ENCODE assay signal across 8 cellular contexts in the genomic region with DNA sequence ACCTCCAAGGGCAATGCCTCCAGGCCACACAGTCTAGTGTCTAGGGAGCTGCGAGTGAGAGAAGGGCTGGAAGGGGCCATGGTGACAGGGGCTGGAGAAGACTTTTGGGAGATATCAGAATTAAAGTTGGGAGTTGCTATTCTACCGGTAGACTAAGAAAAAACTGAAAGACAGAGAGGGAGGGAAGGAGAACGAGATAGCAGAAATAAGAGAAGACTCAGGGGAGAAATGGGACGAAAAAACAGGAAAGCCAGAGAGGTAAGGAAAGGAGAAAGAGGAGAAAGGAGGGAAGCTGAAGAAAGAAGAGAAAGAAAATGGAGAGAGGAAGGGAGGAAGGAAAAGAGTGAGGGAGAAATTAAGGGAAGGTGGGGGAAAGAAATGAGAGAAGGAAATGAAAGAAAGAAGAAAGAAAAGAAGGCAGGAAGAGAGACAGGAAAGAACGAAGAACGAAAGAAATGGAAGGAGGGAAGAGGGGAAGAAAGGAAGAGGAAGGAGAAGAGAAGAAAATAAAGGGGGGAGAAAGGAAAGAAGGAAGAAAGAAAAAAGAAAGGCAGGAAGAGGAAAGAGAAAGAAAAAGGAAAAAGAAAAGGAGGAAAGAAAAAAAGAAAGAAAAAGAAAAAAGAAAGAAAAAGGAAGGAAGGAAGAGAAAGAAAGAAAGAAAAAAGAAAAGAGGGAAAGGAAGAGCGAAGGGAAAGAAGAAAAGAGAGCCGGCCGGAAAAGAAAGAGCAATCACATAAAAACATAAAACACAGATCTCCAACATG. TPM values are rescaled to one million over a fixed set of nuclear protein-coding genes. Genes with fewer than 3 reads are reported as not detected.
DNase-seq lines count a peak whose midpoint lies in the region; ATAC-seq and TF ChIP-seq lines count a peak whose summit lies in the region.

No MANE protein-coding gene starts in this region.

- peaks cover 55% of the 10 kb centered on the region for H3K27me3 Mint-ChIP-seq in activated CD4-positive, alpha-beta T cell treated with anti-CD3 and anti-CD28 coated beads, Interleukin-2, amount 10 ng/mL, durations not matched to agents 7 days and 5 days

- H3K9me3 ChIP-seq in ascending aorta, result no peaks in the 10 kb centered on the region
- no peaks in the 10 kb centered on the region for H3K9me3 ChIP-seq in right lobe of liver
- H3K9me3 ChIP-seq in tibial artery, result no peaks in the 10 kb centered on the region

- peak overlapping the region; percentile 85 for H3K4me3 Mint-ChIP-seq in activated CD4-positive, alpha-beta T cell treated with anti-CD3 and anti-CD28 coated beads, Interleukin-2, amount 10 ng/mL, durations not matched to agents 7 days and 5 days

- CTCF ChIA-PET in activated CD4-positive, alpha-beta T cell treated with anti-CD3 and anti-CD28 coated beads, Interleukin-2, amount 10 ng/mL, durations not matched to agents 7 days and 5 days (lab: Charles Lee), result no interaction called here

- H3K36me3 ChIP-seq in ascending aorta (no peaks in the 10 kb centered on the region), right lobe of liver (no peaks in the 10 kb centered on the region), tibial artery (no peaks in the 10 kb centered on the region)

- TF ChIP-seq CTCF in ascending aorta (IDR thresholded peaks at IDR 0.05) (no peak), right lobe of liver (IDR thresholded peaks at IDR 0.05) (no peak), tibial artery (IDR thresholded peaks at IDR 0.05) (no peak)

- POLR2A ChIA-PET in activated CD4-positive, alpha-beta T cell treated with anti-CD3 and anti-CD28 coated beads, Interleukin-2, amount 10 ng/mL, durations not matched to agents 7 days and 5 days (lab: Charles Lee), result no interaction called here

- H3K27ac ChIP-seq in ascending aorta, result peak overlapping the region; percentile 94 to 97
- H3K27ac ChIP-seq in right lobe of liver, result peak overlapping the region in 2 of 3 donors; percentile 12 to 24
- peak overlapping the region; percentile 87 to 97 for H3K27ac ChIP-seq in tibial artery

- DNase-seq in activated CD4-positive, alpha-beta T cell treated with anti-CD3 and anti-CD28 coated beads, Interleukin-2, amount 10 ng/mL, durations not matched to agents 7 days and 5 days, result no peak
- DNase-seq in activated CD4-positive, alpha-beta T cell treated with anti-CD3 and anti-CD28 coated beads, Interleukin-2, amount 50 U/mL, for 4 hours, result no peak
- DNase-seq in ascending aorta (ENCODE audit: low spot score in 2 of 2), result no peak
- no peak for DNase-seq in right lobe of liver
- no peak for DNase-seq in tibial artery
- DNase-seq in NCI-H187 (lab: John Stamatoyannopoulos, UW), result no peak

- H3K4me1 Mint-ChIP-seq in activated CD4-positive, alpha-beta T cell treated with anti-CD3 and anti-CD28 coated beads, Interleukin-2, amount 10 ng/mL, durations not matched to agents 7 days and 5 days, result peaks cover 47% of the 10 kb centered on the region

- H3K4me1 ChIP-seq in ascending aorta (peaks cover 7 to 15% of the 10 kb centered on the region in 2 donors), right lobe of liver (peaks cover 0 to 14% (median 0%) of the 10 kb centered on the region in 4 donors), tibial artery (peaks cover 0 to 37% (median 20%) of the 10 kb centered on the region in 4 donors)

- H3K27ac Mint-ChIP-seq in activated CD4-positive, alpha-beta T cell treated with anti-CD3 and anti-CD28 coated beads, Interleukin-2, amount 10 ng/mL, durations not matched to agents 7 days and 5 days, result peak overlapping the region; percentile 4

- H3K27me3 ChIP-seq in ascending aorta, result no peaks in the 10 kb centered on the region
- peaks cover 0 to 44% of the 10 kb centered on the region in 2 donors for H3K27me3 ChIP-seq in right lobe of liver
- no peaks in the 10 kb centered on the region for H3K27me3 ChIP-seq in tibial artery

- H3K9me3 Mint-ChIP-seq in activated CD4-positive, alpha-beta T cell treated with anti-CD3 and anti-CD28 coated beads, Interleukin-2, amount 10 ng/mL, durations not matched to agents 7 days and 5 days, result no peaks in the 10 kb centered on the region

- peaks cover 2% of the 10 kb centered on the region for H3K36me3 Mint-ChIP-seq in activated CD4-positive, alpha-beta T cell treated with anti-CD3 and anti-CD28 coated beads, Interleukin-2, amount 10 ng/mL, durations not matched to agents 7 days and 5 days (ENCODE audit: low read depth)

- intact Hi-C loops in ascending aorta (cut with DNase I), result loop anchor here (5.0 kb wide), 1 partner anchor 206 kb away; no protein-coding TSS in a partner anchor
- intact Hi-C loops in right lobe of liver (cut with DNase I), result no loop called here
- intact Hi-C loops in tibial artery (cut with DNase I; ENCODE audit: low total_unique reads), result loop anchor here (5.0 kb wide), 1 partner anchor 46 kb away; no protein-coding TSS in a partner anchor

- ATAC-seq in right lobe of liver (no peak), HG02763 (IDR thresholded peaks at IDR 0.05; ENCODE audit: unreplicated experiment) (no peak), GM21423 (IDR thresholded peaks at IDR 0.05; ENCODE audit: unreplicated experiment) (no peak)

- WGBS in right lobe of liver (ENCODE audit: insufficient coverage, low coverage, low lambda C conversion rate, missing lambda C conversion rate), result 14% methylated on average over 8 of the region's 9 CpGs

- peak overlapping the region; percentile 70 to 77 for H3K4me3 ChIP-seq in ascending aorta
- H3K4me3 ChIP-seq in right lobe of liver, result peak overlapping the region; percentile 22 to 50 (median 33)
- peak overlapping the region; percentile 80 to 82 for H3K4me3 ChIP-seq in tibial artery

- TF ChIP-seq POLR2A in right lobe of liver (IDR thresholded peaks at IDR 0.05), result no peak

RNA-seq across cellular contexts. Expression of a gene that starts 1.2 kb away (rescaled TPM):
- total RNA-seq in activated CD4-positive, alpha-beta T cell treated with anti-CD3 and anti-CD28 coated beads, Interleukin-2, amount 10 ng/mL, durations not matched to agents 7 days and 5 days, result under 1 TPM; 0.21 to 0.64 TPM
- total RNA-seq in ascending aorta (93.6 TPM), right lobe of liver (under 1 TPM; 0.06 to 0.51 (median 0.26) TPM)

Comparison
In these comparisons a context has a peak if more than half of its experiments do, and no peak if none do; other contexts are left out.
1. H3K27ac ChIP-seq: peak in every context shown above with its lines; median percentile 96 in ascending aorta; 92 in tibial artery; 18 in right lobe of liver.
2. RNA of a gene that starts 1.2 kb away (total RNA-seq): 93.6 TPM in ascending aorta (single experiment); 0.21 to 0.64 TPM in activated CD4-positive, alpha-beta T cell treated with anti-CD3 and anti-CD28 coated beads, Interleukin-2, amount 10 ng/mL, durations not matched to agents 7 days and 5 days and 0.06 to 0.51 TPM in right lobe of liver; every median in the first group is over 10 times any median in the second.
3. intact Hi-C loops: an anchor here in ascending aorta (5.0 kb wide) and tibial artery (5.0 kb wide); none called in right lobe of liver.
4. Peak in every context shown above with its lines, with median percentiles within 50 percentile points of each other: H3K4me3 ChIP-seq.